13 cellular contexts compared by ENCODE assay signal in the genomic region with DNA sequence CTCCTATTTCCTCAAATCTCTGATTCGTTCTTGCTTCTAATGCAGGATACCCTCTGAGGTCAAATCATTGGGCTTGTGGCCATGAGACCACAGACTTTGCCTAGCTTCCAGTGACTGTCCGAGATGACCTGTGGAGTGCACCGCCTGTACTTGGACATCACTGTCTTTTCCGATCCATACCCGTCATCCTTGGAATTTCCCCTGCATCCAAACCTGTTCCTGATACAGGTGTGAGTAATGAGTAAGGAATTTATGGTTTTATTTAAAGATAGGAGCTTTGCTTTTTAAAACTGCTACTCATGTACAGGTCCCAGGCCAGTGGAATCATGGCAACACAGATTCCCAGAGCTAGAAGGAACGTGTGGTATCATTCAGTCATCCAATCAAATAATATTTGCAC. TPM values are rescaled to one million over a fixed set of nuclear protein-coding genes. Genes with fewer than 3 reads are reported as not detected.
DNase-seq lines count a peak whose midpoint lies in the region; ATAC-seq, FAIRE-seq and TF ChIP-seq lines count a peak whose summit lies in the region.
"Not testable (repeated sequence)": the region's sequence is repeated elsewhere in the genome, so short reads cannot be mapped to it uniquely, and the experiment has no call there.
"Had no signal": no experiment of that assay in that cellular context is flagged by ENCODE, and none has a peak within 500 bp of the region (broad histone marks: within the 10 kb centered on the region; RNA-seq: fewer than 3 reads in every experiment).

No MANE protein-coding gene starts in this region.

- not testable (repeated sequence) for H3K4me1 ChIP-seq in body of pancreas, foreskin keratinocyte

- not testable (repeated sequence) for H3K27me3 ChIP-seq in body of pancreas, foreskin keratinocyte

- TF ChIP-seq POLR2A in body of pancreas (IDR thresholded peaks at IDR 0.05) = not testable (repeated sequence)

- ATAC-seq in body of pancreas (peak; percentile 69), foreskin keratinocyte (peak; percentile 75)

- intact Hi-C loops in body of pancreas (cut with DNase I) = not testable (repeated sequence)

- FAIRE-seq in RCC 7860 (lab: Jason Lieb, UNC) = peak; percentile 78

- not testable (repeated sequence) for H3K36me3 ChIP-seq in body of pancreas (replicated peaks in 1 of 2; ENCODE audit: insufficient read depth in 1 of 2, low read depth in 2 of 2)

- H3K9me3 ChIP-seq in body of pancreas = not testable (repeated sequence)

- H3K27ac ChIP-seq in body of pancreas, foreskin keratinocyte: not testable (repeated sequence)

- WGBS in body of pancreas, 2 donors = 60 to 70% methylated on average over 5 of the region's 6 CpGs

- DNase-seq in ELR (ENCODE audit: low read depth) (peak; percentile 39), M059J (ENCODE audit: low read depth) (peak; percentile 43), RCC 7860 (ENCODE audit: low spot score) (peak; percentile 65), choroid plexus epithelial cell (ENCODE audit: low read depth) (peak; percentile 8), foreskin keratinocyte (peak; percentile 22 to 41), kidney tubule cell (ENCODE audit: low spot score) (peak; percentile 79)
- not testable (repeated sequence) for DNase-seq in body of pancreas

- not testable (repeated sequence) for TF ChIP-seq CTCF in body of pancreas (IDR thresholded peaks at IDR 0.05); choroid plexus epithelial cell (conservative IDR thresholded peaks at IDR 0.05; ENCODE audit: low read depth, low read length); foreskin keratinocyte (conservative IDR thresholded peaks at IDR 0.05)

- H3K4me3 ChIP-seq in body of pancreas; choroid plexus epithelial cell (ENCODE audit: low read depth, low read length): not testable (repeated sequence)

RNA-seq across cellular contexts. Expression of a gene that starts 35.6 kb away (rescaled TPM):
- total RNA-seq in M059J (2014; rRNA removed; shearing (Covaris generic)) = not detected in 2 replicates
- total RNA-seq in body of pancreas (10 to 100 TPM in 1 of 2 donors, not detected in 1; 56.7 TPM), foreskin keratinocyte (12.3 and 12.5 TPM in 2 replicates)
- polyA plus RNA-seq in foreskin keratinocyte = 18.5 and 21.2 TPM in 2 replicates
- total RNA-seq: CD4-positive, CD25-positive, alpha-beta regulatory T cell; CD8-positive, alpha-beta memory T cell; GM23248; H4; HFFc6; IMR-90 had no signal
- polyA plus RNA-seq: CD4-positive, CD25-positive, alpha-beta regulatory T cell; CD8-positive, alpha-beta memory T cell; GM23248; IMR-90 had no signal
